ENCODE assay signal across 31 cellular contexts in genomic region chr4:165779950-165780670, GRCh38.
A peak's percentile ranks its signal among the peaks of the same experiment; 100 is the strongest.
DNase-seq lines count a peak whose midpoint lies in the region; ATAC-seq and TF ChIP-seq lines count a peak whose summit lies in the region.
"Had no signal": no experiment of that assay in that cellular context is flagged by ENCODE, and none has a peak within 500 bp of the region (broad histone marks: within the 10 kb centered on the region; RNA-seq: fewer than 3 reads in every experiment).

No MANE protein-coding gene starts in this region.

- peaks cover 6% of the 10 kb centered on the region for H3K4me1 Mint-ChIP-seq in WTC11
- no peaks in the 10 kb centered on the region for H3K4me1 Mint-ChIP-seq in neural crest cell
- peaks cover 2% of the 10 kb centered on the region for H3K4me1 Mint-ChIP-seq in progenitor cell of endocrine pancreas (ENCODE audit: low read depth)
- H3K4me1 Mint-ChIP-seq: activated B cell treated with CpG ODN at 0.5 μM for 24 hours; CD4-positive, alpha-beta memory T cell; mesothelial cell of epicardium had no signal

- no peak overlapping the region for H3K4me3 Mint-ChIP-seq in WTC11
- no peak overlapping the region for H3K4me3 Mint-ChIP-seq in neural crest cell
- no peak overlapping the region for H3K4me3 Mint-ChIP-seq in progenitor cell of endocrine pancreas (ENCODE audit: low read depth)
- H3K4me3 Mint-ChIP-seq: activated B cell treated with CpG ODN at 0.5 μM for 24 hours; CD4-positive, alpha-beta memory T cell; mesothelial cell of epicardium; nephron had no signal

- DNase-seq in EL, result peak; percentile 10
- no peak for DNase-seq in WTC11 (ENCODE audit: low spot score)
- peak; percentile 21 for DNase-seq in glomerular visceral epithelial cell (ENCODE audit: extremely low spot score)
- no peak for DNase-seq in neural crest cell (ENCODE audit: low read depth, low spot score)
- no peak for DNase-seq in progenitor cell of endocrine pancreas (ENCODE audit: low spot score, unreplicated experiment)
- DNase-seq in ovary, result no peak
- DNase-seq: activated B cell treated with CpG ODN at 0.5 μM for 24 hours; activated CD4-positive, alpha-beta T cell treated with anti-CD3 and anti-CD28 coated beads, Interleukin-2, amount 50 U/mL, for 4 hours; activated CD8-positive, alpha-beta memory T cell treated with anti-CD3 and anti-CD28 coated beads, Interleukin-2, amount 50 U/mL, for 48 hours; activated naive CD4-positive, alpha-beta T cell treated with anti-CD3 and anti-CD28 coated beads, Interleukin-2, amount 50 U/mL, for 16 hours; central memory CD4-positive, alpha-beta T cell; hippocampal formation; Kasumi-1; left ventricle myocardium inferior; NCI-H1092; NCI-H187 treated with DMSO at 0.1 percent for 48 hours; NCI-H526; Peyer's patch; SHP77 treated with DMSO at 0.1 percent for 48 hours; stimulated activated naive CD8-positive, alpha-beta T cell treated with anti-CD3 and anti-CD28 coated beads, Interleukin-15, Interleukin-2, amounts not matched to agents 100 U/mL and 50 U/mL, for 24 hours; T1000; tibial artery had no signal

- H3K27ac Mint-ChIP-seq in WTC11, result peak overlapping the region; percentile 28; the same call in 1 of the 2 replicates
- H3K27ac Mint-ChIP-seq in neural crest cell (ENCODE audit: unreplicated experiment), result peak overlapping the region; percentile 2
- no peak overlapping the region for H3K27ac Mint-ChIP-seq in progenitor cell of endocrine pancreas
- H3K27ac Mint-ChIP-seq: activated B cell treated with CpG ODN at 0.5 μM for 24 hours; CD4-positive, alpha-beta memory T cell; mesothelial cell of epicardium; nephron had no signal

- no peaks in the 10 kb centered on the region for H3K9me3 ChIP-seq in ovary
- H3K9me3 ChIP-seq: Peyer's patch, prostate gland had no signal

- H3K9me3 Mint-ChIP-seq in WTC11, result peaks cover 7% of the 10 kb centered on the region; the same call in 1 of the 2 replicates
- peaks cover 10% of the 10 kb centered on the region for H3K9me3 Mint-ChIP-seq in neural crest cell
- H3K9me3 Mint-ChIP-seq in progenitor cell of endocrine pancreas (ENCODE audit: low read depth), result peaks cover 6% of the 10 kb centered on the region
- H3K9me3 Mint-ChIP-seq: nephron had no signal

- no peaks in the 10 kb centered on the region for H3K36me3 Mint-ChIP-seq in WTC11
- no peaks in the 10 kb centered on the region for H3K36me3 Mint-ChIP-seq in neural crest cell (ENCODE audit: low read depth)
- H3K36me3 Mint-ChIP-seq in progenitor cell of endocrine pancreas (ENCODE audit: insufficient read depth), result no peaks in the 10 kb centered on the region
- H3K36me3 Mint-ChIP-seq: CD4-positive, alpha-beta memory T cell; mesothelial cell of epicardium had no signal

- H3K36me3 ChIP-seq in ovary, result no peaks in the 10 kb centered on the region
- H3K36me3 ChIP-seq: esophagus muscularis mucosa, gastroesophageal sphincter, left ventricle myocardium inferior, Peyer's patch, prostate gland, tibial artery had no signal

- no peak overlapping the region for H3K27ac ChIP-seq in ovary
- H3K27ac ChIP-seq: esophagus muscularis mucosa, gastroesophageal sphincter, left ventricle myocardium inferior, Peyer's patch, prostate gland, tibial artery had no signal

- TF ChIP-seq CTCF in WTC11 (IDR thresholded peaks at IDR 0.05), result no peak
- no peak for TF ChIP-seq CTCF in neural crest cell (conservative IDR thresholded peaks at IDR 0.05)
- TF ChIP-seq CTCF in progenitor cell of endocrine pancreas (IDR thresholded peaks at IDR 0.05; ENCODE audit: unreplicated experiment), result no peak
- TF ChIP-seq CTCF in ovary (IDR thresholded peaks at IDR 0.05), result no peak

- POLR2A ChIA-PET in WTC11 (lab: Charles Lee), result no interaction called here

- ATAC-seq in WTC11 (no peak), GM18502 (IDR thresholded peaks at IDR 0.05; ENCODE audit: poor library complexity, unreplicated experiment) (no peak), esophagus mucosa (no peak)
- ATAC-seq: gastroesophageal sphincter; HepG2; stimulated activated naive CD8-positive, alpha-beta T cell treated with anti-CD3 and anti-CD28 coated beads, Interleukin-15, Interleukin-2, amounts not matched to agents 100 U/mL and 50 U/mL, for 24 hours had no signal

- H3K4me3 ChIP-seq in ovary, result no peak overlapping the region
- H3K4me3 ChIP-seq: esophagus muscularis mucosa, gastroesophageal sphincter, left ventricle myocardium inferior, Peyer's patch, prostate gland, tibial artery had no signal

- intact Hi-C loops in ovary (cut with DNase I), result no loop called here

- no peak for TF ChIP-seq EP300 in ovary (IDR thresholded peaks at IDR 0.05)

- H3K27me3 ChIP-seq in ovary, result no peaks in the 10 kb centered on the region
- H3K27me3 ChIP-seq: esophagus muscularis mucosa, gastroesophageal sphincter, Peyer's patch, tibial artery had no signal

- H3K4me1 ChIP-seq in ovary (ENCODE audit: insufficient read depth), result no peaks in the 10 kb centered on the region
- H3K4me1 ChIP-seq: Peyer's patch, prostate gland had no signal

- H3K27me3 Mint-ChIP-seq in WTC11 (ENCODE audit: low read depth) (no peaks in the 10 kb centered on the region), neural crest cell (ENCODE audit: low read depth) (no peaks in the 10 kb centered on the region), progenitor cell of endocrine pancreas (no peaks in the 10 kb centered on the region)
- H3K27me3 Mint-ChIP-seq: activated B cell treated with CpG ODN at 0.5 μM for 24 hours had no signal

- CTCF ChIA-PET in WTC11 (lab: Charles Lee), result no interaction called here

- WGBS in ovary, 3 donors, result 21 to 30% (median 24%) methylated on average over 5 of the region's 5 CpGs

- TF ChIP-seq POLR2A in ovary (IDR thresholded peaks at IDR 0.05), result no peak

TF ChIP-seq in WTC11, 78 proteins besides CTCF, POLR2A, EP300 and RAD21:
- TF ChIP-seq HMGXB4 (CRISPR knock-in tag; IDR thresholded peaks at IDR 0.05), result no peak
- TF ChIP-seq CREM (CRISPR knock-in tag; IDR thresholded peaks at IDR 0.05), result no peak
- TF ChIP-seq ZNF396 (CRISPR knock-in tag; IDR thresholded peaks at IDR 0.05; ENCODE audit: borderline replicate concordance), result no peak
- no peak for TF ChIP-seq IRF2 (CRISPR knock-in tag; IDR thresholded peaks at IDR 0.05; ENCODE audit: borderline replicate concordance, low read depth)
- TF ChIP-seq NFATC4 (CRISPR knock-in tag; IDR thresholded peaks at IDR 0.05), result no peak
- TF ChIP-seq FOXJ3 (CRISPR knock-in tag; IDR thresholded peaks at IDR 0.05; ENCODE audit: borderline replicate concordance), result no peak
- no peak for TF ChIP-seq TEAD4 (CRISPR knock-in tag; IDR thresholded peaks at IDR 0.05)
- no peak for TF ChIP-seq ZNF416 (CRISPR knock-in tag; IDR thresholded peaks at IDR 0.05)
- no peak for TF ChIP-seq ZNF121 (CRISPR knock-in tag; IDR thresholded peaks at IDR 0.05)
- no peak for TF ChIP-seq TEAD1 (CRISPR knock-in tag; IDR thresholded peaks at IDR 0.05)
- no peak for TF ChIP-seq NR2C2 (CRISPR knock-in tag; IDR thresholded peaks at IDR 0.05)
- TF ChIP-seq KAT7 (CRISPR knock-in tag; IDR thresholded peaks at IDR 0.05; ENCODE audit: borderline replicate concordance), result no peak
- no peak for TF ChIP-seq FOXK1 (CRISPR knock-in tag; IDR thresholded peaks at IDR 0.05)

Comparison
In these comparisons a context has a peak if more than half of its experiments do, and no peak if none do; other contexts are left out.
1. DNase-seq: peak in EL (single experiment) and glomerular visceral epithelial cell (single experiment); none in WTC11 (single experiment), neural crest cell (single experiment), progenitor cell of endocrine pancreas (single experiment) and ovary (0 of 5).